In genomic region chr22:38246692-38247091, GRCh38 we compare ENCODE assay signal across 14 cellular contexts. TPM values are rescaled to one million over a fixed set of nuclear protein-coding genes. Genes with fewer than 3 reads are reported as not detected.
DNase-seq lines count a peak whose midpoint lies in the region; ATAC-seq and TF ChIP-seq lines count a peak whose summit lies in the region.
"Had no signal": no experiment of that assay in that cellular context is flagged by ENCODE, and none has a peak within 500 bp of the region (broad histone marks: within the 10 kb centered on the region; RNA-seq: fewer than 3 reads in every experiment).

No MANE protein-coding gene starts in this region.

- no peaks in the 10 kb centered on the region for H3K27me3 Mint-ChIP-seq in effector memory CD8-positive, alpha-beta T cell
- H3K27me3 Mint-ChIP-seq: activated naive CD8-positive, alpha-beta T cell treated with anti-CD3 and anti-CD28 coated beads, Interleukin-2, amount 10 ng/mL, durations not matched to agents 7 days and 5 days; natural killer cell treated with Interleukin-12 subunit alpha and Interleukin-12 subunit beta and Interleukin-15 and Interleukin-18, amount 100 ng/mL, for 72 hours had no signal

- H3K4me1 Mint-ChIP-seq in effector memory CD8-positive, alpha-beta T cell (ENCODE audit: low read depth in 2 of 2) = peaks cover 5 to 12% of the 10 kb centered on the region in 2 donors

- TF ChIP-seq CTCF in dorsolateral prefrontal cortex (IDR thresholded peaks at IDR 0.05 in 54 of 56, conservative IDR thresholded peaks at IDR 0.05 in 2 of 56; ENCODE audit: low read depth in 1 of 56, partially characterized antibody in 56 of 56) (peak in 2 of 56 donors; percentile 7 to 11), lower lobe of right lung (IDR thresholded peaks at IDR 0.05) (no peak)

- H3K27ac Mint-ChIP-seq in effector memory CD8-positive, alpha-beta T cell = no peak overlapping the region
- H3K27ac Mint-ChIP-seq: activated naive CD8-positive, alpha-beta T cell treated with anti-CD3 and anti-CD28 coated beads, Interleukin-2, amount 10 ng/mL, durations not matched to agents 7 days and 5 days; HFFc6; natural killer cell treated with Interleukin-12 subunit alpha and Interleukin-12 subunit beta and Interleukin-15 and Interleukin-18, amount 100 ng/mL, for 72 hours had no signal

- H3K9ac ChIP-seq in Karpas-422 (ENCODE audit: low read length) (peak overlapping the region; percentile 35), subcutaneous abdominal adipose tissue (ENCODE audit: low read length in 5 of 5) (peak overlapping the region in 1 of 5 donors; percentile 28)

- no peaks in the 10 kb centered on the region; the same call in 1 of the 2 replicates for H4K20me1 ChIP-seq in Karpas-422 (ENCODE audit: insufficient read depth, low read depth, low read length)

- DNase-seq in Karpas-422 = no peak
- DNase-seq in dorsolateral prefrontal cortex = peak in 8 of 10 donors; percentile 52 to 77 (median 75)
- no peak for DNase-seq in lower lobe of right lung
- DNase-seq in AG20443 (ENCODE audit: low spot score) = no peak
- no peak for DNase-seq in effector memory CD8-positive, alpha-beta T cell
- no peak for DNase-seq in activated CD8-positive, alpha-beta memory T cell treated with anti-CD3 and anti-CD28 coated beads for 24 hours
- DNase-seq: activated naive CD8-positive, alpha-beta T cell treated with anti-CD3 and anti-CD28 coated beads, Interleukin-2, amount 10 ng/mL, durations not matched to agents 7 days and 5 days; DMS53; HFFc6; MG63; small intestine had no signal

- peaks cover 44% of the 10 kb centered on the region for H3K4me1 ChIP-seq in Karpas-422 (ENCODE audit: low read length)
- H3K4me1 ChIP-seq in lower lobe of right lung = peaks cover 37% of the 10 kb centered on the region
- peaks cover 12 to 59% (median 54%) of the 10 kb centered on the region in 5 donors for H3K4me1 ChIP-seq in subcutaneous abdominal adipose tissue (ENCODE audit: control insufficient read depth in 5 of 5, insufficient read depth in 5 of 5, low read length in 5 of 5)

- H3K36me3 ChIP-seq in Karpas-422 (ENCODE audit: insufficient read depth, low read length) = no peaks in the 10 kb centered on the region
- peaks cover 47% of the 10 kb centered on the region for H3K36me3 ChIP-seq in lower lobe of right lung
- peaks cover 0 to 49% (median 39%) of the 10 kb centered on the region in 5 donors for H3K36me3 ChIP-seq in subcutaneous abdominal adipose tissue (ENCODE audit: control insufficient read depth in 5 of 5, insufficient read depth in 5 of 5, low read length in 5 of 5)

- H3K27ac ChIP-seq in Karpas-422 (ENCODE audit: low read length) (peak overlapping the region; percentile 69), dorsolateral prefrontal cortex (peak overlapping the region; percentile 63 to 98 (median 89)), lower lobe of right lung (peak overlapping the region; percentile 14), subcutaneous abdominal adipose tissue (ENCODE audit: low read depth, low read length) (peak overlapping the region; percentile 27)

- no peak for ATAC-seq in lower lobe of right lung
- no peak for ATAC-seq in HG03039 (IDR thresholded peaks at IDR 0.05; ENCODE audit: unreplicated experiment)
- ATAC-seq in effector memory CD8-positive, alpha-beta T cell (replicated peaks) = no peak
- ATAC-seq: natural killer cell treated with Interleukin-12 subunit alpha and Interleukin-12 subunit beta and Interleukin-15 and Interleukin-18, amount 100 ng/mL, for 72 hours had no signal

- intact Hi-C loops in dorsolateral prefrontal cortex (cut with DNase I) (no loop called here), lower lobe of right lung (cut with DNase I) (no loop called here)

- H3K4me3 Mint-ChIP-seq in effector memory CD8-positive, alpha-beta T cell = no peak overlapping the region
- H3K4me3 Mint-ChIP-seq: activated naive CD8-positive, alpha-beta T cell treated with anti-CD3 and anti-CD28 coated beads, Interleukin-2, amount 10 ng/mL, durations not matched to agents 7 days and 5 days; HFFc6; natural killer cell treated with Interleukin-12 subunit alpha and Interleukin-12 subunit beta and Interleukin-15 and Interleukin-18, amount 100 ng/mL, for 72 hours had no signal

- H3K9me3 ChIP-seq in Karpas-422 (ENCODE audit: low read length) (no peaks in the 10 kb centered on the region), lower lobe of right lung (no peaks in the 10 kb centered on the region), subcutaneous abdominal adipose tissue (ENCODE audit: control insufficient read depth in 5 of 5, low read length in 5 of 5) (peaks cover 0 to 2% (median 0%) of the 10 kb centered on the region in 5 donors)

- H3K9me3 Mint-ChIP-seq in effector memory CD8-positive, alpha-beta T cell = peaks cover 0 to 2% of the 10 kb centered on the region in 2 donors
- H3K9me3 Mint-ChIP-seq: activated naive CD8-positive, alpha-beta T cell treated with anti-CD3 and anti-CD28 coated beads, Interleukin-2, amount 10 ng/mL, durations not matched to agents 7 days and 5 days; HFFc6; natural killer cell treated with Interleukin-12 subunit alpha and Interleukin-12 subunit beta and Interleukin-15 and Interleukin-18, amount 100 ng/mL, for 72 hours had no signal

- peak overlapping the region; percentile 49 for H3K4me2 ChIP-seq in Karpas-422 (ENCODE audit: low read depth, low read length, poor library complexity, severe bottlenecking)

- no peaks in the 10 kb centered on the region for H3K27me3 ChIP-seq in Karpas-422 (ENCODE audit: low read length)
- no peaks in the 10 kb centered on the region for H3K27me3 ChIP-seq in dorsolateral prefrontal cortex
- no peaks in the 10 kb centered on the region for H3K27me3 ChIP-seq in lower lobe of right lung (ENCODE audit: low read depth)
- H3K27me3 ChIP-seq in subcutaneous abdominal adipose tissue (ENCODE audit: control insufficient read depth in 5 of 5, insufficient read depth in 4 of 5, low read length in 5 of 5) = no peaks in the 10 kb centered on the region
- H3K27me3 ChIP-seq: MG63 had no signal

- no peaks in the 10 kb centered on the region for H3K79me2 ChIP-seq in Karpas-422 (ENCODE audit: low read length)

- no peak overlapping the region for H2AFZ ChIP-seq in Karpas-422 (ENCODE audit: low read length)

- no peaks in the 10 kb centered on the region for H3K9me2 ChIP-seq in Karpas-422 (replicated peaks; ENCODE audit: insufficient read depth, low read length)

- H3K36me3 Mint-ChIP-seq in effector memory CD8-positive, alpha-beta T cell (ENCODE audit: insufficient read depth) = peaks cover 12% of the 10 kb centered on the region
- H3K36me3 Mint-ChIP-seq: natural killer cell treated with Interleukin-12 subunit alpha and Interleukin-12 subunit beta and Interleukin-15 and Interleukin-18, amount 100 ng/mL, for 72 hours had no signal

- H3K4me3 ChIP-seq in Karpas-422 (ENCODE audit: low read length) (no peak overlapping the region), dorsolateral prefrontal cortex (peak overlapping the region in 2 of 59 donors; percentile 8 to 12), lower lobe of right lung (no peak overlapping the region), subcutaneous abdominal adipose tissue (ENCODE audit: low read depth in 1 of 5, low read length in 5 of 5) (peak overlapping the region in 1 of 5 donors; percentile 16)
- H3K4me3 ChIP-seq: MG63 had no signal

RNA-seq across cellular contexts. Expression of gene TMEM184B, which starts 26.1 kb away (rescaled TPM):
- total RNA-seq in Karpas-422 (2014; rRNA removed; shearing (Covaris generic); ENCODE audit: low replicate concordance) = 5.1 and 7.4 TPM in 2 replicates
- total RNA-seq in dorsolateral prefrontal cortex (100 to 1,000 TPM in 119 of 120 experiments, 10 to 100 TPM in 1; 99.7 to 274 (median 141) TPM), lower lobe of right lung (77.7 TPM)

RNA-seq across cellular contexts. Expression of gene MAFF, which starts 44.9 kb away (rescaled TPM):
- 2.9 and 9.0 TPM in 2 replicates for total RNA-seq in Karpas-422 (2014; rRNA removed; shearing (Covaris generic); ENCODE audit: low replicate concordance)
- 100 to 1,000 TPM in 1 of 120 experiments, 10 to 100 TPM in 67, 1 to 10 TPM in 52; 3.4 to 113 (median 10.9) TPM for total RNA-seq in dorsolateral prefrontal cortex
- total RNA-seq in lower lobe of right lung = 41.3 TPM

Comparison
In these comparisons a context has a peak if more than half of its experiments do, and no peak if none do; other contexts are left out.
1. DNase-seq: peak in dorsolateral prefrontal cortex (8 of 10); none in Karpas-422 (single experiment), lower lobe of right lung (single experiment), AG20443 (single experiment), effector memory CD8-positive, alpha-beta T cell (0 of 3) and activated CD8-positive, alpha-beta memory T cell treated with anti-CD3 and anti-CD28 coated beads for 24 hours (single experiment).
2. H3K27ac ChIP-seq: peak in every context shown above with its lines; median percentile 89 in dorsolateral prefrontal cortex; 69 in Karpas-422; 27 in subcutaneous abdominal adipose tissue; 14 in lower lobe of right lung.